In the genomic region with DNA sequence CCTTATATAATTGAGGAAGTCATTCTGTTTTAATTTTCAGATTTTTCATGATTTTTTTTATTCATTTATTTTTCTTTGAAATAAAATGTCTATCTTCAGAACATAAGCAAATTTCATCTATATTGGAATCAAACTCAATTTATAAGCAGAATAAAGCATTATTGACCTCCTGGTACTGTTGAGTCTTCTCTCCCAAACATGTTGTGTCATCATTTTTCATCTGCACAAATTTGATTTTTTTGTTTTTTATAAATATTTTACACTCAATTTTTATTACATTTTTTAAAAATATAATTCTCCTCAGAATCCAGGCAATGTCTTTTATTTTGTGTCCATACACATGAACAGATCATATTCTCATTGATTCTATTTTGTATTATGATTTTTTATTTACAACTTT, we compare ENCODE assay signal across 40 cellular contexts.
"Had no signal": no experiment of that assay in that cellular context is flagged by ENCODE, and none has a peak within 500 bp of the region (broad histone marks: within the 10 kb centered on the region; RNA-seq: fewer than 3 reads in every experiment).

No MANE protein-coding gene starts in this region.

- H3K27ac ChIP-seq: adrenal gland, ascending aorta, body of pancreas, brain microvascular endothelial cell, breast epithelium, cardiac muscle cell had no signal

- H3K36me3 ChIP-seq: adrenal gland, ascending aorta, brain microvascular endothelial cell, breast epithelium, cardiac muscle cell had no signal

- H3K27me3 Mint-ChIP-seq: activated naive CD4-positive, alpha-beta T cell treated with anti-CD3 and anti-CD28 coated beads, Interleukin-2, amount 10 ng/mL, durations not matched to agents 7 days and 5 days; activated naive CD4-positive, alpha-beta T cell treated with anti-CD3 and anti-CD28 coated beads, Interleukin-2, amount 50 U/mL, for 24 hours; activated naive CD8-positive, alpha-beta T cell; activated naive CD8-positive, alpha-beta T cell treated with anti-CD3 and anti-CD28 coated beads for 36 hours; activated naive CD8-positive, alpha-beta T cell treated with anti-CD3 and anti-CD28 coated beads, Interleukin-2, amount 10 ng/mL, durations not matched to agents 7 days and 5 days; activated naive CD8-positive, alpha-beta T cell treated with anti-CD3 and anti-CD28 coated beads, Interleukin-2, amount 50 U/mL, for 24 hours; activated T-cell treated with anti-CD3 and anti-CD28 coated beads, Interleukin-2, amount 50 U/mL, for 24 hours; activated T-helper 17 cell treated with anti-CD3 and anti-CD28 coated beads, Interleukin-2, amount 50 U/mL, for 72 hours; brain; central memory CD8-positive, alpha-beta T cell had no signal

- FAIRE-seq: astrocyte, bronchial epithelial cell had no signal

- H3K4me1 ChIP-seq: adrenal gland, ascending aorta, body of pancreas, breast epithelium had no signal

- DNase-seq: activated effector memory CD4-positive, alpha-beta T cell treated with anti-CD3 and anti-CD28 coated beads, Interleukin-2, amount 50 U/mL, for 16 hours; activated effector memory CD4-positive, alpha-beta T cell treated with Interleukin-2 at 50 U/mL for 16 hours; activated gamma-delta T cell; activated gamma-delta T cell treated with Interleukin-2 at 50 U/mL for 16 hours; activated naive CD4-positive, alpha-beta T cell; activated naive CD4-positive, alpha-beta T cell treated with anti-CD3 and anti-CD28 coated beads for 36 hours; activated naive CD4-positive, alpha-beta T cell treated with anti-CD3 and anti-CD28 coated beads, Interleukin-2, amount 10 ng/mL, durations not matched to agents 7 days and 5 days; activated naive CD4-positive, alpha-beta T cell treated with anti-CD3 and anti-CD28 coated beads, Interleukin-2, amount 50 U/mL, for 16 hours; activated naive CD4-positive, alpha-beta T cell treated with Interleukin-2 at 50 U/mL for 16 hours; activated naive CD8-positive, alpha-beta T cell treated with anti-CD3 and anti-CD28 coated beads for 36 hours; activated naive CD8-positive, alpha-beta T cell treated with anti-CD3 and anti-CD28 coated beads, Interleukin-2, amount 10 ng/mL, durations not matched to agents 7 days and 5 days; activated naive CD8-positive, alpha-beta T cell treated with anti-CD3 and anti-CD28 coated beads, Interleukin-2, amount 50 U/mL, for 24 hours; activated T-cell treated with anti-CD3 and anti-CD28 coated beads, Interleukin-2, amount 50 U/mL, for 1 hour; activated T-cell treated with anti-CD3 and anti-CD28 coated beads, Interleukin-2, amount 50 U/mL, for 24 hours; activated T-cell treated with anti-CD3 and anti-CD28 coated beads, Interleukin-2, amount 50 U/mL, for 4 hours; activated T-cell treated with anti-CD3 and anti-CD28 coated beads, Interleukin-2, amount 50 U/mL, for 48 hours; activated T-cell treated with anti-CD3 and anti-CD28 coated beads, Interleukin-2, amount 50 U/mL, for 72 hours; adrenal gland; amniotic stem cell; amygdala; anterior cingulate cortex; aorta; body of pancreas; brain microvascular endothelial cell; caudate nucleus; central memory CD4-positive, alpha-beta T cell; cerebellar nuclear complex had no signal

- H3K27me3 ChIP-seq: adrenal gland, ascending aorta, body of pancreas, brain microvascular endothelial cell, breast epithelium, cardiac muscle cell had no signal

- H3K4me3 Mint-ChIP-seq: activated naive CD4-positive, alpha-beta T cell treated with anti-CD3 and anti-CD28 coated beads for 36 hours; activated naive CD4-positive, alpha-beta T cell treated with anti-CD3 and anti-CD28 coated beads, Interleukin-2, amount 10 ng/mL, durations not matched to agents 7 days and 5 days; activated naive CD4-positive, alpha-beta T cell treated with anti-CD3 and anti-CD28 coated beads, Interleukin-2, amount 50 U/mL, for 24 hours; activated naive CD8-positive, alpha-beta T cell; activated naive CD8-positive, alpha-beta T cell treated with anti-CD3 and anti-CD28 coated beads for 36 hours; activated naive CD8-positive, alpha-beta T cell treated with anti-CD3 and anti-CD28 coated beads, Interleukin-2, amount 10 ng/mL, durations not matched to agents 7 days and 5 days; activated naive CD8-positive, alpha-beta T cell treated with anti-CD3 and anti-CD28 coated beads, Interleukin-2, amount 50 U/mL, for 24 hours; activated T-cell treated with anti-CD3 and anti-CD28 coated beads, Interleukin-2, amount 50 U/mL, for 24 hours; activated T-cell treated with anti-CD3 and anti-CD28 coated beads, Interleukin-2, amount 50 U/mL, for 4 hours; activated T-cell treated with anti-CD3 and anti-CD28 coated beads, Interleukin-2, amount 50 U/mL, for 72 hours; activated T-helper 1 cell treated with anti-CD3 and anti-CD28 coated beads, Interleukin-12 subunit alpha, Interleukin-12 subunit beta, Interleukin-2, Interleukin-4 antibody, amounts not matched to agents 30 ng/mL and 10 ng/mL and 1 ng/mL, durations not matched to agents 14 hours and 24 hours and 36 hours; activated T-helper 17 cell treated with anti-CD3 and anti-CD28 coated beads, Interleukin-2, amount 50 U/mL, for 72 hours; brain; central memory CD8-positive, alpha-beta T cell had no signal

- H3K9me3 ChIP-seq: adrenal gland, body of pancreas had no signal

- H3K36me3 Mint-ChIP-seq: activated naive CD4-positive, alpha-beta T cell treated with anti-CD3 and anti-CD28 coated beads, Interleukin-2, amount 10 ng/mL, durations not matched to agents 7 days and 5 days; activated naive CD4-positive, alpha-beta T cell treated with anti-CD3 and anti-CD28 coated beads, Interleukin-2, amount 50 U/mL, for 24 hours; activated naive CD4-positive, alpha-beta T cell treated with anti-CD3 and anti-CD28 coated beads, Interleukin-2, amount 50 U/mL, for 72 hours; activated naive CD8-positive, alpha-beta T cell; activated naive CD8-positive, alpha-beta T cell treated with anti-CD3 and anti-CD28 coated beads for 36 hours; activated naive CD8-positive, alpha-beta T cell treated with anti-CD3 and anti-CD28 coated beads, Interleukin-2, amount 10 ng/mL, durations not matched to agents 7 days and 5 days; brain had no signal

- H3K4me1 Mint-ChIP-seq: activated naive CD4-positive, alpha-beta T cell treated with anti-CD3 and anti-CD28 coated beads, Interleukin-2, amount 10 ng/mL, durations not matched to agents 7 days and 5 days; activated naive CD4-positive, alpha-beta T cell treated with anti-CD3 and anti-CD28 coated beads, Interleukin-2, amount 50 U/mL, for 24 hours; activated naive CD8-positive, alpha-beta T cell treated with anti-CD3 and anti-CD28 coated beads for 36 hours; activated naive CD8-positive, alpha-beta T cell treated with anti-CD3 and anti-CD28 coated beads, Interleukin-2, amount 10 ng/mL, durations not matched to agents 7 days and 5 days; activated naive CD8-positive, alpha-beta T cell treated with anti-CD3 and anti-CD28 coated beads, Interleukin-2, amount 50 U/mL, for 24 hours; activated T-helper 17 cell treated with anti-CD3 and anti-CD28 coated beads, Interleukin-2, amount 50 U/mL, for 72 hours; brain; central memory CD8-positive, alpha-beta T cell had no signal

- H3K4me3 ChIP-seq: adrenal gland, ascending aorta, body of pancreas, breast epithelium, cardiac muscle cell had no signal

- H3K27ac Mint-ChIP-seq: activated naive CD4-positive, alpha-beta T cell treated with anti-CD3 and anti-CD28 coated beads for 36 hours; activated naive CD4-positive, alpha-beta T cell treated with anti-CD3 and anti-CD28 coated beads, Interleukin-2, amount 10 ng/mL, durations not matched to agents 7 days and 5 days; activated naive CD4-positive, alpha-beta T cell treated with anti-CD3 and anti-CD28 coated beads, Interleukin-2, amount 50 U/mL, for 24 hours; activated naive CD8-positive, alpha-beta T cell; activated naive CD8-positive, alpha-beta T cell treated with anti-CD3 and anti-CD28 coated beads for 36 hours; activated naive CD8-positive, alpha-beta T cell treated with anti-CD3 and anti-CD28 coated beads, Interleukin-2, amount 10 ng/mL, durations not matched to agents 7 days and 5 days; activated naive CD8-positive, alpha-beta T cell treated with anti-CD3 and anti-CD28 coated beads, Interleukin-2, amount 50 U/mL, for 24 hours; activated T-cell treated with anti-CD3 and anti-CD28 coated beads, Interleukin-2, amount 50 U/mL, for 24 hours; activated T-cell treated with anti-CD3 and anti-CD28 coated beads, Interleukin-2, amount 50 U/mL, for 72 hours; activated T-helper 1 cell treated with anti-CD3 and anti-CD28 coated beads, Interleukin-12 subunit alpha, Interleukin-12 subunit beta, Interleukin-2, Interleukin-4 antibody, amounts not matched to agents 30 ng/mL and 10 ng/mL and 1 ng/mL, durations not matched to agents 14 hours and 24 hours and 36 hours; activated T-helper 17 cell treated with anti-CD3 and anti-CD28 coated beads, Interleukin-2, amount 50 U/mL, for 72 hours; activated T-helper 2 cell treated with anti-CD3 and anti-CD28 coated beads, Interferon-gamma antibody, Interleukin-2, Interleukin-4, amounts not matched to agents 10 μg/mL and 5 μg/mL and 100 μg/mL, durations not matched to agents 14 hours and 24 hours and 36 hours; brain had no signal

- ATAC-seq: activated naive CD4-positive, alpha-beta T cell treated with anti-CD3 and anti-CD28 coated beads, Interleukin-2, amount 50 U/mL, for 72 hours; activated naive CD8-positive, alpha-beta T cell treated with anti-CD3 and anti-CD28 coated beads, Interleukin-2, amount 50 U/mL, for 24 hours; activated T-cell treated with anti-CD3 and anti-CD28 coated beads, Interleukin-2, amount 50 U/mL, for 4 hours; activated T-cell treated with anti-CD3 and anti-CD28 coated beads, Interleukin-2, amount 50 U/mL, for 72 hours; activated T-helper 17 cell treated with anti-CD3 and anti-CD28 coated beads, Interleukin-2, amount 50 U/mL, for 72 hours; body of pancreas had no signal
